In genomic region chr7:158258411-158259130, GRCh38 we compare ENCODE assay signal across 1 cellular context.
TF ChIP-seq lines count a peak whose summit lies in the region.

No MANE protein-coding gene starts in this region.

TF ChIP-seq in WTC11, 78 proteins besides CTCF, POLR2A, EP300 and RAD21 (continued from another document):
- TF ChIP-seq HMGA2 (CRISPR knock-in tag; IDR thresholded peaks at IDR 0.05) (no peak), IRF2 (CRISPR knock-in tag; IDR thresholded peaks at IDR 0.05; ENCODE audit: borderline replicate concordance, low read depth) (no peak), GABPB1 (CRISPR knock-in tag; IDR thresholded peaks at IDR 0.05) (no peak), AR (CRISPR knock-in tag; IDR thresholded peaks at IDR 0.05) (no peak), HMGXB4 (CRISPR knock-in tag; IDR thresholded peaks at IDR 0.05) (no peak), ELF4 (CRISPR knock-in tag; IDR thresholded peaks at IDR 0.05; ENCODE audit: low read depth) (no peak)
